ENCODE assay signal across 24 cellular contexts in the genomic region with DNA sequence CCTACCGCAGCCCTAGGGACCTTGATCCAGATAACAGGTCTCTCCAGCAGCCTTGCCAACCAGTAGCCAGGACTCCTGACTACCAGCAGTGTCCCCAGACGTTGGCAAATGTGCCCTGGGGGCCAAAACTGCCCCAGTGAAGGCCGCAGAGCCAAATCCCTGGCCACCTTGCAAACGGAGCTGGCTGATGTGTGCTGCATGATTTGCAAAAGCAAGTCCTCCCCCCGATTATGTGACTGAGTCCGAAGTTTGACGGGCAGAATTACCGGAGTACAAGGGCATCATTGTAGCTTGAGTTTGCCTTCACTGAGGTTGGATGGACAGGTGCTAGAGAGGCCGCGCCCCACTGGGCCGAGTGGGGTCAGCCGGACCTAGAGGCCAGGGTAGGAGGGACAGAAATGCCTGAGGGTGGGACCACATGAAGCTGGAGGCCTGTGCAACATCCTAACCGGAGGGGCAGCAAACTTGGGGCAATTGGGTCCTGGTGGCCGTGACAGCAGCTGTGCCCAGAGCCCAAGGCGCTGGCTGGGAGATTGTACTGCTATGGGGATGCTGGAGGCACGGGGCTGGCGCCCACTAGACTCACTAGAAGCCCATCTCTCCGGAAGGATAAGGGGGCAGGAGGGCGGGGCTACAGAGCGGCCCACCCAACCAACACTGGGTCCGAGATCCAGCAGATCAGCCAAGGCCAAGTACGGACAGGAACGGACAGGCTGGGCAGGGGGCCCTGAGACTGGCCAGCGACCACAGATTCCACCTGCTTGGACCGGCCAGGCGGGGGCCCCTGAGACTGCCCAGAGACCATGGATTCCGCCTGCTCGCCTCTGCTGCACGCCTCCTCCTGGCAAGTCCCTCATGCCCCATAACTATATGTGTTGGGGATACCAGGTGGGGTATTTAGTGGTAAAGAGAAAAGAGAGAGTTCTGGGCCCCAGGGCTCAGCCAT. TPM values are rescaled to one million over a fixed set of nuclear protein-coding genes. Genes with fewer than 3 reads are reported as not detected.
DNase-seq lines count a peak whose midpoint lies in the region; ATAC-seq and TF ChIP-seq lines count a peak whose summit lies in the region.
"Had no signal": no experiment of that assay in that cellular context is flagged by ENCODE, and none has a peak within 500 bp of the region (broad histone marks: within the 10 kb centered on the region; RNA-seq: fewer than 3 reads in every experiment).

No MANE protein-coding gene starts in this region.

- H3K9me3 Mint-ChIP-seq in activated CD8-positive, alpha-beta T cell treated with anti-CD3 and anti-CD28 coated beads, Interleukin-2, amount 10 ng/mL, durations not matched to agents 7 days and 5 days (ENCODE audit: insufficient read depth), result no peaks in the 10 kb centered on the region
- H3K9me3 Mint-ChIP-seq in activated CD4-positive, alpha-beta T cell treated with anti-CD3 and anti-CD28 coated beads, Interleukin-2, amount 10 ng/mL, durations not matched to agents 7 days and 5 days, result no peaks in the 10 kb centered on the region
- H3K9me3 Mint-ChIP-seq: CD4-positive, CD25-positive, alpha-beta regulatory T cell; dendritic cell treated with granulocyte-macrophage colony-stimulating factor and Interleukin-4, amounts not matched to agents 40 ng/mL and 50 ng/mL, for 4 days; stimulated activated naive CD8-positive, alpha-beta T cell treated with anti-CD3 and anti-CD28 coated beads, Interleukin-15, amount 100 ng/mL, for 72 hours; T-helper 2 cell treated with Interferon-gamma antibody and Interleukin-4, amounts not matched to agents 5 μg/mL and 100 μg/mL, for 36 hours had no signal

- CTCF ChIA-PET in activated CD8-positive, alpha-beta T cell treated with anti-CD3 and anti-CD28 coated beads, Interleukin-2, amount 10 ng/mL, durations not matched to agents 7 days and 5 days (lab: Charles Lee), result no interaction called here
- CTCF ChIA-PET in activated CD4-positive, alpha-beta T cell treated with anti-CD3 and anti-CD28 coated beads, Interleukin-2, amount 10 ng/mL, durations not matched to agents 7 days and 5 days (lab: Charles Lee), result no interaction called here

- peaks cover 2% of the 10 kb centered on the region for H3K4me1 Mint-ChIP-seq in activated CD8-positive, alpha-beta T cell treated with anti-CD3 and anti-CD28 coated beads, Interleukin-2, amount 10 ng/mL, durations not matched to agents 7 days and 5 days (ENCODE audit: low read depth)
- peaks cover 8% of the 10 kb centered on the region for H3K4me1 Mint-ChIP-seq in activated CD4-positive, alpha-beta T cell treated with anti-CD3 and anti-CD28 coated beads, Interleukin-2, amount 10 ng/mL, durations not matched to agents 7 days and 5 days

- no peak overlapping the region for H3K4me3 ChIP-seq in BLaER1
- no peak overlapping the region for H3K4me3 ChIP-seq in WERI-Rb-1 (ENCODE audit: low read depth, low read length)
- H3K4me3 ChIP-seq in gastrocnemius medialis, result no peak overlapping the region
- H3K4me3 ChIP-seq: upper lobe of right lung had no signal

- H3K36me3 Mint-ChIP-seq in activated CD8-positive, alpha-beta T cell treated with anti-CD3 and anti-CD28 coated beads, Interleukin-2, amount 10 ng/mL, durations not matched to agents 7 days and 5 days (ENCODE audit: low read depth), result no peaks in the 10 kb centered on the region
- H3K36me3 Mint-ChIP-seq in activated CD4-positive, alpha-beta T cell treated with anti-CD3 and anti-CD28 coated beads, Interleukin-2, amount 10 ng/mL, durations not matched to agents 7 days and 5 days (ENCODE audit: low read depth), result no peaks in the 10 kb centered on the region
- H3K36me3 Mint-ChIP-seq: CD4-positive, CD25-positive, alpha-beta regulatory T cell had no signal

- H3K4me2 ChIP-seq in BLaER1, result peak overlapping the region; percentile 92
- H3K4me2 ChIP-seq: SK-N-SH had no signal

- no peak overlapping the region for H3K4me3 Mint-ChIP-seq in activated CD8-positive, alpha-beta T cell treated with anti-CD3 and anti-CD28 coated beads, Interleukin-2, amount 10 ng/mL, durations not matched to agents 7 days and 5 days
- no peak overlapping the region for H3K4me3 Mint-ChIP-seq in activated CD4-positive, alpha-beta T cell treated with anti-CD3 and anti-CD28 coated beads, Interleukin-2, amount 10 ng/mL, durations not matched to agents 7 days and 5 days
- H3K4me3 Mint-ChIP-seq: dendritic cell treated with granulocyte-macrophage colony-stimulating factor and Interleukin-4, amounts not matched to agents 40 ng/mL and 50 ng/mL, for 4 days; stimulated activated naive CD8-positive, alpha-beta T cell treated with anti-CD3 and anti-CD28 coated beads, Interleukin-15, amount 100 ng/mL, for 72 hours; T-helper 2 cell treated with Interferon-gamma antibody and Interleukin-4, amounts not matched to agents 5 μg/mL and 100 μg/mL, for 36 hours had no signal

- H3K36me3 ChIP-seq in BLaER1, result no peaks in the 10 kb centered on the region
- no peaks in the 10 kb centered on the region; the same call in 1 of the 2 replicates for H3K36me3 ChIP-seq in WERI-Rb-1
- no peaks in the 10 kb centered on the region for H3K36me3 ChIP-seq in gastrocnemius medialis
- H3K36me3 ChIP-seq: brain microvascular endothelial cell, upper lobe of right lung had no signal

- TF ChIP-seq CTCF in WERI-Rb-1 (IDR thresholded peaks at IDR 0.05; ENCODE audit: low read depth, low read length) (peak; percentile 23; the same call in 1 of the 2 replicates), gastrocnemius medialis (IDR thresholded peaks at IDR 0.05 in 4 of 5, conservative IDR thresholded peaks at IDR 0.05 in 1 of 5) (no peak)

- no peak for ATAC-seq in gastrocnemius medialis
- ATAC-seq in activated CD8-positive, alpha-beta T cell treated with anti-CD3 and anti-CD28 coated beads, Interleukin-2, amount 10 ng/mL, durations not matched to agents 7 days and 5 days, result no peak
- ATAC-seq in HG02623 (IDR thresholded peaks at IDR 0.05; ENCODE audit: unreplicated experiment), result no peak
- no peak for ATAC-seq in HG03135 (IDR thresholded peaks at IDR 0.05; ENCODE audit: unreplicated experiment)
- ATAC-seq: left lobe of liver; Panc1; stimulated activated naive CD8-positive, alpha-beta T cell treated with anti-CD3 and anti-CD28 coated beads, Interleukin-15, amount 100 ng/mL, for 72 hours; upper lobe of right lung had no signal

- peaks cover 2% of the 10 kb centered on the region for H3K27me3 Mint-ChIP-seq in activated CD8-positive, alpha-beta T cell treated with anti-CD3 and anti-CD28 coated beads, Interleukin-2, amount 10 ng/mL, durations not matched to agents 7 days and 5 days (ENCODE audit: low read depth)
- peaks cover 11% of the 10 kb centered on the region for H3K27me3 Mint-ChIP-seq in activated CD4-positive, alpha-beta T cell treated with anti-CD3 and anti-CD28 coated beads, Interleukin-2, amount 10 ng/mL, durations not matched to agents 7 days and 5 days

- H3K4me1 ChIP-seq in BLaER1 (peaks cover 76% of the 10 kb centered on the region), gastrocnemius medialis (peaks cover 35 to 40% of the 10 kb centered on the region in 2 donors)

- no peak overlapping the region for H3K27ac Mint-ChIP-seq in activated CD8-positive, alpha-beta T cell treated with anti-CD3 and anti-CD28 coated beads, Interleukin-2, amount 10 ng/mL, durations not matched to agents 7 days and 5 days
- no peak overlapping the region for H3K27ac Mint-ChIP-seq in activated CD4-positive, alpha-beta T cell treated with anti-CD3 and anti-CD28 coated beads, Interleukin-2, amount 10 ng/mL, durations not matched to agents 7 days and 5 days
- H3K27ac Mint-ChIP-seq: dendritic cell treated with granulocyte-macrophage colony-stimulating factor and Interleukin-4, amounts not matched to agents 40 ng/mL and 50 ng/mL, for 4 days; stimulated activated naive CD8-positive, alpha-beta T cell treated with anti-CD3 and anti-CD28 coated beads, Interleukin-15, amount 100 ng/mL, for 72 hours; T-helper 2 cell treated with Interferon-gamma antibody and Interleukin-4, amounts not matched to agents 5 μg/mL and 100 μg/mL, for 36 hours had no signal

- no peak for DNase-seq in WERI-Rb-1
- no peak for DNase-seq in gastrocnemius medialis
- no peak for DNase-seq in activated CD8-positive, alpha-beta T cell treated with anti-CD3 and anti-CD28 coated beads, Interleukin-2, amount 10 ng/mL, durations not matched to agents 7 days and 5 days
- no peak for DNase-seq in activated CD4-positive, alpha-beta T cell treated with anti-CD3 and anti-CD28 coated beads, Interleukin-2, amount 10 ng/mL, durations not matched to agents 7 days and 5 days
- DNase-seq: activated CD4-positive, alpha-beta T cell treated with anti-CD3 and anti-CD28 coated beads, Interleukin-2, amount 50 U/mL, for 4 hours; activated gamma-delta T cell treated with Interleukin-2 at 50 U/mL for 16 hours; activated T-cell treated with anti-CD3 and anti-CD28 coated beads for 4 hours; brain microvascular endothelial cell; CD4-positive, CD25-positive, alpha-beta regulatory T cell; IMR-90; NCI-H2107; NCI-H510A; NK-92 treated with Interleukin-12 subunit alpha and Interleukin-12 subunit beta, amount 100 ng/mL, for 24 hours; SK-N-SH; stimulated activated naive CD8-positive, alpha-beta T cell treated with anti-CD3 and anti-CD28 coated beads, Interleukin-15, amount 100 ng/mL, for 72 hours; upper lobe of right lung had no signal

- H3K9ac ChIP-seq in BLaER1, result no peak overlapping the region
- H3K9ac ChIP-seq: SK-N-SH had no signal

- H3K27me3 ChIP-seq in BLaER1 (peaks cover 7% of the 10 kb centered on the region; the same call in 1 of the 2 replicates), WERI-Rb-1 (ENCODE audit: insufficient read depth, low read depth, severe bottlenecking) (no peaks in the 10 kb centered on the region), layer of hippocampus (ENCODE audit: control insufficient read depth, insufficient read depth, low read length) (peaks cover 2% of the 10 kb centered on the region), gastrocnemius medialis (peaks cover 0 to 4% (median 2%) of the 10 kb centered on the region in 3 donors)
- H3K27me3 ChIP-seq: brain microvascular endothelial cell had no signal

- TF ChIP-seq POLR2A in gastrocnemius medialis (IDR thresholded peaks at IDR 0.05), result no peak

- no peaks in the 10 kb centered on the region for H3K9me3 ChIP-seq in BLaER1
- H3K9me3 ChIP-seq in WERI-Rb-1 (ENCODE audit: severe bottlenecking), result no peaks in the 10 kb centered on the region
- H3K9me3 ChIP-seq in gastrocnemius medialis, result no peaks in the 10 kb centered on the region
- H3K9me3 ChIP-seq: SK-N-SH, upper lobe of right lung had no signal

- in situ Hi-C loops in gastrocnemius medialis (cut with MboI; ENCODE audit: low sequenced_read_pairs in 4 of 4), result no loop called here

- POLR2A ChIA-PET in activated CD8-positive, alpha-beta T cell treated with anti-CD3 and anti-CD28 coated beads, Interleukin-2, amount 10 ng/mL, durations not matched to agents 7 days and 5 days (lab: Charles Lee), result no interaction called here
- POLR2A ChIA-PET in activated CD4-positive, alpha-beta T cell treated with anti-CD3 and anti-CD28 coated beads, Interleukin-2, amount 10 ng/mL, durations not matched to agents 7 days and 5 days (lab: Charles Lee), result no interaction called here

- H4K20me1 ChIP-seq in BLaER1, result peaks cover 29% of the 10 kb centered on the region

- intact Hi-C loops in gastrocnemius medialis (cut with DNase I; ENCODE audit: low total_unique reads), result no loop called here

- H3K27ac ChIP-seq in BLaER1, result no peak overlapping the region
- H3K27ac ChIP-seq in WERI-Rb-1, result no peak overlapping the region; the same call in 1 of the 2 replicates
- H3K27ac ChIP-seq in layer of hippocampus (ENCODE audit: low read depth, low read length), result peak overlapping the region; percentile 31
- H3K27ac ChIP-seq in gastrocnemius medialis, result peak overlapping the region; percentile 63 to 82 (median 70)
- H3K27ac ChIP-seq: brain microvascular endothelial cell, upper lobe of right lung had no signal

RNA-seq across cellular contexts. Expression of a gene that starts 2.8 kb away (rescaled TPM):
- 1 to 10 TPM in 1 of 4 donors, under 1 TPM in 3; 0.20 to 1.2 (median 0.63) TPM for total RNA-seq in gastrocnemius medialis
- not detected for total RNA-seq in activated CD8-positive, alpha-beta T cell treated with anti-CD3 and anti-CD28 coated beads, Interleukin-2, amount 10 ng/mL, durations not matched to agents 7 days and 5 days
- not detected for total RNA-seq in activated CD4-positive, alpha-beta T cell treated with anti-CD3 and anti-CD28 coated beads, Interleukin-2, amount 10 ng/mL, durations not matched to agents 7 days and 5 days
- total RNA-seq: CD4-positive, CD25-positive, alpha-beta regulatory T cell had no signal

Comparison
In these comparisons a context has a peak if more than half of its experiments do, and no peak if none do; other contexts are left out.
1. H3K27ac ChIP-seq: peak in layer of hippocampus (single experiment) and gastrocnemius medialis (4 of 4); none in BLaER1 (single experiment) and WERI-Rb-1 (single experiment).